Comparison of ENCODE assay signal across 10 cellular contexts in genomic region chr12:117105902-117106301, GRCh38. TPM values are rescaled to one million over a fixed set of nuclear protein-coding genes. Genes with fewer than 3 reads are reported as not detected.
DNase-seq lines count a peak whose midpoint lies in the region; ATAC-seq and TF ChIP-seq lines count a peak whose summit lies in the region.
"Had no signal": no experiment of that assay in that cellular context is flagged by ENCODE, and none has a peak within 500 bp of the region (broad histone marks: within the 10 kb centered on the region; RNA-seq: fewer than 3 reads in every experiment).

No MANE protein-coding gene starts in this region.

- WGBS in spleen, 5 donors = 53 to 74% (median 68%) methylated on average over 12 of the region's 12 CpGs

- TF ChIP-seq POLR2A in spleen (IDR thresholded peaks at IDR 0.05) = no peak

- peak overlapping the region in 1 of 2 donors; percentile 47 for H3K4me3 Mint-ChIP-seq in effector memory CD8-positive, alpha-beta T cell

- no peaks in the 10 kb centered on the region for H3K79me2 ChIP-seq in osteoblast (ENCODE audit: insufficient read depth, low read length)

- H3K36me3 ChIP-seq in spleen = no peaks in the 10 kb centered on the region
- no peaks in the 10 kb centered on the region for H3K36me3 ChIP-seq in osteoblast (ENCODE audit: insufficient read depth, low read length)
- H3K36me3 ChIP-seq: BLaER1 had no signal

- H3K4me2 ChIP-seq in osteoblast (ENCODE audit: insufficient read depth, low read length) = no peak overlapping the region
- H3K4me2 ChIP-seq: BLaER1 had no signal

- intact Hi-C loops in spleen (cut with DNase I; ENCODE audit: low total_unique reads) = no loop called here

- no peak for TF ChIP-seq CTCF in spleen (IDR thresholded peaks at IDR 0.05 in 8 of 11, conservative IDR thresholded peaks at IDR 0.05 in 3 of 11)
- no peak for TF ChIP-seq CTCF in osteoblast (IDR thresholded peaks at IDR 0.05; ENCODE audit: extremely low read depth, low read depth, low read length)

- peaks cover 0 to 13% of the 10 kb centered on the region in 2 donors for H3K27me3 Mint-ChIP-seq in effector memory CD8-positive, alpha-beta T cell

- H4K20me1 ChIP-seq in osteoblast (ENCODE audit: insufficient read depth, low read length) = no peaks in the 10 kb centered on the region
- H4K20me1 ChIP-seq: BLaER1 had no signal

- ATAC-seq in effector memory CD8-positive, alpha-beta T cell (replicated peaks) = peak; percentile 98
- ATAC-seq in GM21360 (IDR thresholded peaks at IDR 0.05; ENCODE audit: unreplicated experiment) = no peak

- no peaks in the 10 kb centered on the region for H3K9me3 Mint-ChIP-seq in effector memory CD8-positive, alpha-beta T cell

- H3K9me3 ChIP-seq in spleen = no peaks in the 10 kb centered on the region
- H3K9me3 ChIP-seq in osteoblast (ENCODE audit: low read depth, low read length) = no peaks in the 10 kb centered on the region
- H3K9me3 ChIP-seq: BLaER1 had no signal

- H3K4me1 ChIP-seq in spleen (peaks cover 0 to 10% (median 0%) of the 10 kb centered on the region in 6 donors), osteoblast (ENCODE audit: insufficient read depth, low read length) (no peaks in the 10 kb centered on the region)

- peaks cover 6% of the 10 kb centered on the region for H3K36me3 Mint-ChIP-seq in effector memory CD8-positive, alpha-beta T cell (ENCODE audit: insufficient read depth)

- no peak overlapping the region for H3K27ac ChIP-seq in spleen
- no peak overlapping the region for H3K27ac ChIP-seq in osteoblast (ENCODE audit: low read depth, low read length)
- H3K27ac ChIP-seq: BLaER1 had no signal

- peaks cover 0 to 8% of the 10 kb centered on the region in 2 donors for H3K4me1 Mint-ChIP-seq in effector memory CD8-positive, alpha-beta T cell (ENCODE audit: low read depth in 2 of 2)

- H3K4me3 ChIP-seq in spleen = no peak overlapping the region
- H3K4me3 ChIP-seq in osteoblast (ENCODE audit: insufficient read depth, low read length) = no peak overlapping the region
- H3K4me3 ChIP-seq: BLaER1 had no signal

- H2AFZ ChIP-seq in osteoblast (ENCODE audit: low read length) = no peak overlapping the region

- peak overlapping the region in 1 of 2 donors; percentile 78 for H3K27ac Mint-ChIP-seq in effector memory CD8-positive, alpha-beta T cell

- H3K27me3 ChIP-seq in spleen (replicated peaks in 1 of 7) = peaks cover 0 to 19% (median 0%) of the 10 kb centered on the region in 7 donors
- H3K27me3 ChIP-seq in osteoblast (ENCODE audit: insufficient read depth, low read length) = peaks cover 13% of the 10 kb centered on the region
- H3K27me3 ChIP-seq: BLaER1 had no signal

- peak; percentile 44 for DNase-seq in COLO668 (lab: John Stamatoyannopoulos, UW; ENCODE audit: unreplicated experiment)
- DNase-seq in LoVo (ENCODE audit: low spot score) = peak; percentile 99
- peak; percentile 37 for DNase-seq in activated CD4-positive, CD25-positive, alpha-beta regulatory T cell treated with anti-CD3 and anti-CD28 coated beads, Interleukin-2, amount 50 U/mL, for 72 hours
- DNase-seq in effector memory CD8-positive, alpha-beta T cell = peak; percentile 23 to 59 (median 55)
- no peak for DNase-seq in spleen
- DNase-seq in osteoblast (ENCODE audit: insufficient read length, low spot score, missing footprints) = no peak
- no peak for DNase-seq in NCI-H526 treated with DMSO at 0.1 percent for 48 hours (lab: John Stamatoyannopoulos, UW)
- DNase-seq: foreskin fibroblast had no signal

RNA-seq across cellular contexts. Expression of gene TESC, which starts 6.7 kb away (rescaled TPM):
- total RNA-seq in spleen (10 to 100 TPM in 5 of 7 donors, 1 to 10 TPM in 2; 5.5 to 26.9 (median 20.3) TPM), osteoblast (not detected in 2 replicates)
- polyA plus RNA-seq in spleen = 10 to 100 TPM in 2 of 3 donors, 1 to 10 TPM in 1; 5.5 to 16.1 (median 10.9) TPM

Comparison
In these comparisons a context has a peak if more than half of its experiments do, and no peak if none do; other contexts are left out.
1. DNase-seq: peak in COLO668 (single experiment), LoVo (single experiment), activated CD4-positive, CD25-positive, alpha-beta regulatory T cell treated with anti-CD3 and anti-CD28 coated beads, Interleukin-2, amount 50 U/mL, for 72 hours (single experiment) and effector memory CD8-positive, alpha-beta T cell (3 of 3); none in spleen (single experiment), osteoblast (single experiment) and NCI-H526 treated with DMSO at 0.1 percent for 48 hours (single experiment).